1 cellular context compared by ENCODE assay signal in the genomic region with DNA sequence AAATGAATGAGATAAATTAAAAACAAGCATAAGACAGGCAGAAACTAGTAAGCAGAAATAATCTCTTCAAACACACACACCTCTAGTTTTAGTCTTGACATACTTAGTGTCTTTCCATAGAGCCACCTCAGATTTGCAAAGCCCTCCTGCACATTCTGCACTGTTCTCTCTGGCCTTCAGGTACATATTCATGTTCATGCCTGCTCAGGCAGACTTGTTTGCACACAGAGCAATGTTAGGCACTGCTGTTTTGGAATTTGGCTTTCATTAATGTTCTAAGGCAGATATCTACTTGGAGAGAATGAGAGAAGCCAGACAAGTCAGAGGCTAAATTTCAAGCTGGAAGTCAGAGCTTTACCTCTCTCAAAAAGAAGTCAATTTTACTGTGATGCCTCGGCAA.
TF ChIP-seq lines count a peak whose summit lies in the region.

No MANE protein-coding gene starts in this region.

TF ChIP-seq in IMR-90, 13 proteins besides CTCF, POLR2A, EP300 and RAD21:
- TF ChIP-seq FOS (IDR thresholded peaks at IDR 0.05; ENCODE audit: low read depth, low read length) (no peak), BHLHE40 (IDR thresholded peaks at IDR 0.05; ENCODE audit: low read depth, low read length) (no peak), ELK1 (IDR thresholded peaks at IDR 0.05; ENCODE audit: borderline replicate concordance, low read depth, low read length) (no peak), MAZ (IDR thresholded peaks at IDR 0.05; ENCODE audit: borderline replicate concordance, low read depth, low read length) (no peak), RCOR1 (IDR thresholded peaks at IDR 0.05; ENCODE audit: insufficient replicate concordance, low read length) (no peak), CHD1 (IDR thresholded peaks at IDR 0.05; ENCODE audit: low read depth, low read length) (no peak), NFE2L2 (IDR thresholded peaks at IDR 0.05; ENCODE audit: low read depth, low read length) (no peak), MXI1 (IDR thresholded peaks at IDR 0.05; ENCODE audit: borderline replicate concordance, low read depth, low read length) (no peak), SMC3 (IDR thresholded peaks at IDR 0.05; ENCODE audit: low read depth, low read length) (no peak)
- TF ChIP-seq, protein P1, sequence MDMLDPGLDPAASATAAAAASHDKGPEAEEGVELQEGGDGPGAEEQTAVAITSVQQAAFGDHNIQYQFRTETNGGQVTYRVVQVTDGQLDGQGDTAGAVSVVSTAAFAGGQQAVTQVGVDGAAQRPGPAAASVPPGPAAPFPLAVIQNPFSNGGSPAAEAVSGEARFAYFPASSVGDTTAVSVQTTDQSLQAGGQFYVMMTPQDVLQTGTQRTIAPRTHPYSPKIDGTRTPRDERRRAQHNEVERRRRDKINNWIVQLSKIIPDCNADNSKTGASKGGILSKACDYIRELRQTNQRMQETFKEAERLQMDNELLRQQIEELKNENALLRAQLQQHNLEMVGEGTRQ (IDR thresholded peaks at IDR 0.05; ENCODE audit: low read depth, low read length): no peak
